Comparison of ENCODE assay signal across 19 cellular contexts in genomic region chr14:85002846-85003245, GRCh38.
DNase-seq lines count a peak whose midpoint lies in the region; TF ChIP-seq lines count a peak whose summit lies in the region.
"Had no signal": no experiment of that assay in that cellular context is flagged by ENCODE, and none has a peak within 500 bp of the region (broad histone marks: within the 10 kb centered on the region; RNA-seq: fewer than 3 reads in every experiment).

No MANE protein-coding gene starts in this region.

- H3K4me2 ChIP-seq in GM23248 (ENCODE audit: unreplicated experiment) (no peak overlapping the region), smooth muscle cell (no peak overlapping the region)
- H3K4me2 ChIP-seq: A549 had no signal

- no peaks in the 10 kb centered on the region for H3K79me2 ChIP-seq in GM23248 (ENCODE audit: insufficient read depth)
- H3K79me2 ChIP-seq in smooth muscle cell (ENCODE audit: low read depth): no peaks in the 10 kb centered on the region

- H3K27ac ChIP-seq in GM23248 (no peak overlapping the region), smooth muscle cell (ENCODE audit: low read depth) (no peak overlapping the region), tibial nerve (no peak overlapping the region)
- H3K27ac ChIP-seq: 22Rv1, A549, C4-2B, HL-60 had no signal

- no peaks in the 10 kb centered on the region for H3K27me3 ChIP-seq in GM23248 (replicated peaks; ENCODE audit: insufficient read depth)
- no peaks in the 10 kb centered on the region for H3K27me3 ChIP-seq in smooth muscle cell (ENCODE audit: low read depth)
- H3K27me3 ChIP-seq in tibial nerve: no peaks in the 10 kb centered on the region

- no peaks in the 10 kb centered on the region for H3K9me3 ChIP-seq in GM23248 (ENCODE audit: low read depth)
- H3K9me3 ChIP-seq in smooth muscle cell (replicated peaks; ENCODE audit: low read depth): no peaks in the 10 kb centered on the region
- H3K9me3 ChIP-seq in tibial nerve: no peaks in the 10 kb centered on the region
- H3K9me3 ChIP-seq: A549, Caco-2 had no signal

- WGBS in GM23248 (ENCODE audit: low coverage in 1 of 2, low lambda C conversion rate in 2 of 2, missing lambda C conversion rate in 2 of 2), 2 experiments: 33 to 36% methylated on average over 1 of the region's 1 CpG
- 95% methylated on average over 1 of the region's 1 CpG for WGBS in smooth muscle cell (ENCODE audit: low lambda C conversion rate)
- 51 to 69% methylated on average over 1 of the region's 1 CpG for WGBS in tibial nerve, 2 donors

- H3K9ac ChIP-seq in GM23248: no peak overlapping the region
- no peak overlapping the region for H3K9ac ChIP-seq in smooth muscle cell (ENCODE audit: low read depth)

- H2AFZ ChIP-seq in GM23248: no peak overlapping the region
- peak overlapping the region; percentile 18 for H2AFZ ChIP-seq in smooth muscle cell (ENCODE audit: low read depth)

- no peaks in the 10 kb centered on the region for H3F3A ChIP-seq in GM23248 (ENCODE audit: insufficient read depth)
- H3F3A ChIP-seq in smooth muscle cell (ENCODE audit: low read depth): no peaks in the 10 kb centered on the region

- DNase-seq in DMS 273 (lab: John Stamatoyannopoulos, UW; ENCODE audit: unreplicated experiment) (peak; percentile 1), DMS 273 treated with DMSO at 0.1 percent for 48 hours (lab: John Stamatoyannopoulos, UW) (no peak), GM23248 (peak; percentile 4), dermis blood vessel endothelial cell (peak; percentile 50), smooth muscle cell (lab: John Stamatoyannopoulos, UW; ENCODE audit: unreplicated experiment) (no peak), tibial nerve (ENCODE audit: low spot score in 2 of 2) (no peak), HUDEP-2 (lab: John Stamatoyannopoulos, UW; ENCODE audit: unreplicated experiment in 76 of 76) (no peak)
- DNase-seq: AML-193; Caco-2; CD4-positive, alpha-beta T cell; DMS79 treated with DMSO at 0.1 percent for 48 hours; GF-D8; GOT3; H7; HFFc6 had no signal

- H3K4me1 ChIP-seq in GM23248 (ENCODE audit: insufficient read depth) (no peaks in the 10 kb centered on the region), smooth muscle cell (ENCODE audit: low read depth) (no peaks in the 10 kb centered on the region), tibial nerve (no peaks in the 10 kb centered on the region)
- H3K4me1 ChIP-seq: A549, Caco-2 had no signal

- TF ChIP-seq CTCF in smooth muscle cell (IDR thresholded peaks at IDR 0.05; ENCODE audit: borderline replicate concordance, insufficient read depth, poor library complexity, severe bottlenecking) (no peak), tibial nerve (IDR thresholded peaks at IDR 0.05) (no peak)

- no peaks in the 10 kb centered on the region for H4K20me1 ChIP-seq in GM23248 (ENCODE audit: insufficient read depth)
- no peaks in the 10 kb centered on the region for H4K20me1 ChIP-seq in smooth muscle cell (ENCODE audit: low read depth)

- H3K36me3 ChIP-seq in GM23248 (ENCODE audit: low read depth): no peaks in the 10 kb centered on the region
- H3K36me3 ChIP-seq in smooth muscle cell (ENCODE audit: low read depth): no peaks in the 10 kb centered on the region
- H3K36me3 ChIP-seq in tibial nerve: no peaks in the 10 kb centered on the region

- TF ChIP-seq EP300 in tibial nerve (IDR thresholded peaks at IDR 0.05): no peak

- H3K9me2 ChIP-seq in GM23248 (ENCODE audit: insufficient read depth): no peaks in the 10 kb centered on the region

- in situ Hi-C loops in GM23248 (cut with MboI): no loop called here

- no peak for TF ChIP-seq POLR2A in tibial nerve (IDR thresholded peaks at IDR 0.05)

- H3K4me3 ChIP-seq in GM23248 (no peak overlapping the region), smooth muscle cell (no peak overlapping the region), tibial nerve (no peak overlapping the region)
- H3K4me3 ChIP-seq: A549 had no signal

Comparison
In these comparisons a context has a peak if more than half of its experiments do, and no peak if none do; other contexts are left out.
1. DNase-seq: peak in DMS 273 (single experiment), GM23248 (single experiment) and dermis blood vessel endothelial cell (single experiment); none in DMS 273 treated with DMSO at 0.1 percent for 48 hours (single experiment), smooth muscle cell (single experiment), tibial nerve (0 of 2) and HUDEP-2 (0 of 76).